27 cellular contexts compared by ENCODE assay signal in genomic region chr17:62986549-62986948, GRCh38. TPM values are rescaled to one million over a fixed set of nuclear protein-coding genes. Genes with fewer than 3 reads are reported as not detected.
A peak's percentile ranks its signal among the peaks of the same experiment; 100 is the strongest.
DNase-seq lines count a peak whose midpoint lies in the region; ATAC-seq and FAIRE-seq lines count a peak whose summit lies in the region.
"Had no signal": no experiment of that assay in that cellular context is flagged by ENCODE, and none has a peak within 500 bp of the region (broad histone marks: within the 10 kb centered on the region; RNA-seq: fewer than 3 reads in every experiment).

No MANE protein-coding gene starts in this region.

- no peak overlapping the region for H3K4me3 ChIP-seq in SJCRH30
- H3K4me3 ChIP-seq: BLaER1 treated with 17β-estradiol and CSF1 and Interleukin-3, amounts not matched to agents 10 nM and 100 nM; GM23248; K562 had no signal

- peaks cover 3% of the 10 kb centered on the region; the same call in 1 of the 2 replicates for H3K4me1 ChIP-seq in SJCRH30
- H3K4me1 ChIP-seq: BLaER1 treated with 17β-estradiol and CSF1 and Interleukin-3, amounts not matched to agents 10 nM and 100 nM; Caco-2 had no signal

- ATAC-seq in HG03175 (IDR thresholded peaks at IDR 0.05; ENCODE audit: unreplicated experiment) (no peak), GM18520 (IDR thresholded peaks at IDR 0.05; ENCODE audit: unreplicated experiment) (no peak)
- ATAC-seq: HepG2 had no signal

- no peak overlapping the region for H3K27ac ChIP-seq in SJCRH30
- H3K27ac ChIP-seq: 22Rv1; BLaER1 treated with 17β-estradiol and CSF1 and Interleukin-3, amounts not matched to agents 10 nM and 100 nM; GM23248 had no signal

- H3K27me3 ChIP-seq in SJCRH30: no peaks in the 10 kb centered on the region
- H3K27me3 ChIP-seq: BLaER1 treated with 17β-estradiol and CSF1 and Interleukin-3, amounts not matched to agents 10 nM and 100 nM had no signal

- peak; percentile 8 for DNase-seq in DMS 273 (lab: John Stamatoyannopoulos, UW; ENCODE audit: unreplicated experiment)
- DNase-seq in DMS 273 treated with DMSO at 0.1 percent for 48 hours (lab: John Stamatoyannopoulos, UW): no peak
- peak; percentile 77 to 83 for DNase-seq in SJCRH30
- DNase-seq in myocyte (ENCODE audit: low read depth): peak; percentile 93
- DNase-seq in urothelium cell line (ENCODE audit: low spot score): no peak
- no peak for DNase-seq in DMS114 treated with DMSO at 0.1 percent for 48 hours (lab: John Stamatoyannopoulos, UW; ENCODE audit: unreplicated experiment)
- DNase-seq: Caco-2; CD4-positive, alpha-beta memory T cell; DMS153; DND-41; GM23248; Kasumi-1; MV-4-11; NCI-H1105; NCI-H146; NCI-H1930; NCI-H2107; NCI-H524 treated with DMSO at 0.1 percent for 48 hours; NCI-H774; SHP77; SW 1271 had no signal

- FAIRE-seq in urothelium cell line (lab: Jason Lieb, UNC): peak; percentile 56
- FAIRE-seq: HepG2, K562 had no signal

- H3K36me3 ChIP-seq in SJCRH30: no peaks in the 10 kb centered on the region

- H3K9me3 ChIP-seq in SJCRH30 (replicated peaks): peaks cover 7% of the 10 kb centered on the region; the same call in 1 of the 2 replicates

RNA-seq across cellular contexts. Expression of gene TANC2, which starts 20.5 kb away (rescaled TPM):
- 12.4 and 14.7 TPM in 2 replicates for total RNA-seq in SJCRH30 (2014; rRNA removed; shearing (Covaris generic))
- 21.4 and 24.2 TPM in 2 replicates for total RNA-seq in myocyte
- polyA plus RNA-seq in myocyte (2012): 13.6 TPM

Comparison
In these comparisons a context has a peak if more than half of its experiments do, and no peak if none do; other contexts are left out.
1. DNase-seq: peak in DMS 273 (single experiment), SJCRH30 (2 of 2) and myocyte (single experiment); none in DMS 273 treated with DMSO at 0.1 percent for 48 hours (single experiment), urothelium cell line (single experiment) and DMS114 treated with DMSO at 0.1 percent for 48 hours (single experiment).